In genomic region chr17:59093145-59093701, GRCh38 we compare ENCODE assay signal across 14 cellular contexts. TPM values are rescaled to one million over a fixed set of nuclear protein-coding genes. Genes with fewer than 3 reads are reported as not detected.
A peak's percentile ranks its signal among the peaks of the same experiment; 100 is the strongest.
DNase-seq lines count a peak whose midpoint lies in the region; ATAC-seq and TF ChIP-seq lines count a peak whose summit lies in the region.
"Had no signal": no experiment of that assay in that cellular context is flagged by ENCODE, and none has a peak within 500 bp of the region (broad histone marks: within the 10 kb centered on the region; RNA-seq: fewer than 3 reads in every experiment).

No MANE protein-coding gene starts in this region.

- peak; percentile 47 for ATAC-seq in left ventricle myocardium superior
- ATAC-seq in natural killer cell treated with Interleukin-12 subunit alpha and Interleukin-12 subunit beta and Interleukin-15 and Interleukin-18, amount 100 ng/mL, for 72 hours: no peak
- no peak for ATAC-seq in GM18873 (IDR thresholded peaks at IDR 0.05; ENCODE audit: low FRiP score, unreplicated experiment)

- TF ChIP-seq CTCF in HEK293 (tag by site-specific recombination; IDR thresholded peaks at IDR 0.05) (no peak), stomach (IDR thresholded peaks at IDR 0.05) (no peak)

- H3K4me1 Mint-ChIP-seq in natural killer cell treated with Interleukin-12 subunit alpha and Interleukin-12 subunit beta and Interleukin-15 and Interleukin-18, amount 100 ng/mL, for 72 hours (ENCODE audit: low read depth in 2 of 2): peaks cover 6 to 14% of the 10 kb centered on the region in 2 donors
- H3K4me1 Mint-ChIP-seq: CD14-positive monocyte had no signal

- H3K4me1 ChIP-seq in HEK293 (ENCODE audit: control insufficient read depth, insufficient read depth, low read length): peaks cover 31% of the 10 kb centered on the region
- H3K4me1 ChIP-seq in stomach: peaks cover 7 to 20% (median 13%) of the 10 kb centered on the region in 4 donors

- peaks cover 21 to 23% of the 10 kb centered on the region in 2 experiments for H3K36me3 ChIP-seq in HEK293 (ENCODE audit: control insufficient read depth in 2 of 2, insufficient read depth in 1 of 2, low read length in 2 of 2)
- peaks cover 10 to 28% (median 23%) of the 10 kb centered on the region in 4 donors for H3K36me3 ChIP-seq in stomach

- H3K27ac Mint-ChIP-seq in natural killer cell treated with Interleukin-12 subunit alpha and Interleukin-12 subunit beta and Interleukin-15 and Interleukin-18, amount 100 ng/mL, for 72 hours: no peak overlapping the region
- H3K27ac Mint-ChIP-seq: activated naive CD4-positive, alpha-beta T cell treated with anti-CD3 and anti-CD28 coated beads, Interleukin-2, amount 50 U/mL, for 24 hours had no signal

- no peaks in the 10 kb centered on the region for H3K9me3 Mint-ChIP-seq in natural killer cell treated with Interleukin-12 subunit alpha and Interleukin-12 subunit beta and Interleukin-15 and Interleukin-18, amount 100 ng/mL, for 72 hours
- H3K9me3 Mint-ChIP-seq: activated naive CD4-positive, alpha-beta T cell treated with anti-CD3 and anti-CD28 coated beads, Interleukin-2, amount 50 U/mL, for 24 hours had no signal

- TF ChIP-seq POLR2A in stomach (IDR thresholded peaks at IDR 0.05): no peak

- no peaks in the 10 kb centered on the region for H3K27me3 ChIP-seq in stomach

- intact Hi-C loops in left ventricle myocardium superior (cut with micrococcal nuclease): no loop called here
- intact Hi-C loops in stomach (cut with DNase I; ENCODE audit: low total_unique reads): no loop called here

- H3K4me3 Mint-ChIP-seq in natural killer cell treated with Interleukin-12 subunit alpha and Interleukin-12 subunit beta and Interleukin-15 and Interleukin-18, amount 100 ng/mL, for 72 hours: no peak overlapping the region
- H3K4me3 Mint-ChIP-seq: activated naive CD4-positive, alpha-beta T cell treated with anti-CD3 and anti-CD28 coated beads, Interleukin-2, amount 50 U/mL, for 24 hours; CD14-positive monocyte had no signal

- no peaks in the 10 kb centered on the region for H3K27me3 Mint-ChIP-seq in natural killer cell treated with Interleukin-12 subunit alpha and Interleukin-12 subunit beta and Interleukin-15 and Interleukin-18, amount 100 ng/mL, for 72 hours
- H3K27me3 Mint-ChIP-seq: activated naive CD4-positive, alpha-beta T cell treated with anti-CD3 and anti-CD28 coated beads, Interleukin-2, amount 50 U/mL, for 24 hours had no signal

- H3K36me3 Mint-ChIP-seq in natural killer cell treated with Interleukin-12 subunit alpha and Interleukin-12 subunit beta and Interleukin-15 and Interleukin-18, amount 100 ng/mL, for 72 hours: peaks cover 12% of the 10 kb centered on the region

- 38 to 58% (median 51%) methylated on average over 4 of the region's 4 CpGs for WGBS in stomach, 5 donors

- CTCF ChIA-PET in HEK293 (lab: Yijun Ruan, JAX): no interaction called here

- H3K4me3 ChIP-seq in HEK293 (ENCODE audit: low read depth, low read length) (peak overlapping the region; percentile 27), stomach (no peak overlapping the region)

- POLR2A ChIA-PET in HEK293 (lab: Yijun Ruan, JAX): interaction anchor here (0.5 to 6.1 kb wide), 4 partner anchors 12 to 464 kb away, joined by 3 to 68 read pairs (median 17); partner anchors contain the start of genes PRR11, SKA2 and TRIM37

- DNase-seq in amniotic epithelial cell (ENCODE audit: low read depth) (peak; percentile 79), left ventricle myocardium superior (no peak), stomach (no peak), NCI-H526 (lab: John Stamatoyannopoulos, UW) (no peak)
- no peak for DNase-seq in natural killer cell treated with Interleukin-12 subunit alpha and Interleukin-12 subunit beta and Interleukin-15 and Interleukin-18, amount 100 ng/mL, for 72 hours (ENCODE audit: low spot score)
- no peak for DNase-seq in central memory CD4-positive, alpha-beta T cell
- DNase-seq: effector CD8-positive, alpha-beta T cell; hippocampal formation; midbrain; NCI-H146 had no signal

- no peaks in the 10 kb centered on the region for H3K9me3 ChIP-seq in HEK293 (ENCODE audit: control insufficient read depth, insufficient read depth, low read depth, low read length)
- no peaks in the 10 kb centered on the region for H3K9me3 ChIP-seq in stomach

- no peak for TF ChIP-seq EP300 in stomach (IDR thresholded peaks at IDR 0.05)

- peak overlapping the region; percentile 62 for H3K27ac ChIP-seq in HEK293 (ENCODE audit: extremely low read depth, low read depth, low read length)
- H3K27ac ChIP-seq in stomach: peak overlapping the region in 3 of 5 donors; percentile 31 to 32 (median 31)

TF ChIP-seq in HEK293, 187 proteins besides CTCF, POLR2A, EP300 and RAD21:
- TF ChIP-seq PRDM1 (tag by site-specific recombination; IDR thresholded peaks at IDR 0.05): peak; percentile 56
- TF ChIP-seq RBAK (tag by site-specific recombination; IDR thresholded peaks at IDR 0.05): no peak

RNA-seq across cellular contexts. Expression of gene TRIM37, which starts 13.5 kb away (rescaled TPM):
- total RNA-seq in left ventricle myocardium superior: 19.4 TPM
- 10 to 100 TPM; 26.9 to 68.7 (median 42.8) TPM for total RNA-seq in stomach
- 1 to 10 TPM; 4.9 to 9.7 (median 6.7) TPM for polyA plus RNA-seq in stomach
- 10 to 100 TPM; 20.8 to 46.3 TPM for total RNA-seq in natural killer cell treated with Interleukin-12 subunit alpha and Interleukin-12 subunit beta and Interleukin-15 and Interleukin-18, amount 100 ng/mL, for 72 hours
